In genomic region chrX:34863906-34864305, GRCh38 we compare ENCODE assay signal across 28 cellular contexts.
"Had no signal": no experiment of that assay in that cellular context is flagged by ENCODE, and none has a peak within 500 bp of the region (broad histone marks: within the 10 kb centered on the region; RNA-seq: fewer than 3 reads in every experiment).

No MANE protein-coding gene starts in this region.

- ATAC-seq: naive thymus-derived CD8-positive, alpha-beta T cell; natural killer cell treated with Interleukin-12 subunit alpha and Interleukin-12 subunit beta and Interleukin-15 and Interleukin-18, amount 100 ng/mL, for 72 hours; pancreas; right cardiac atrium; right lobe of liver; stimulated activated effector memory CD8-positive, alpha-beta T cell treated with anti-CD3 and anti-CD28 coated beads, Interleukin-12 subunit alpha, Interleukin-12 subunit beta, amount 100 ng/mL, for 72 hours; stimulated activated naive B cell treated with anti-CD40 and anti-IgM and Interleukin-4, amounts not matched to agents 10 μg/mL and 1 μg/mL and 100 μg/mL, for 72 hours had no signal

- H3K36me3 ChIP-seq: neutrophil, pancreas, prostate gland, right lobe of liver, sigmoid colon, stomach, thoracic aorta, thyroid gland, tibial nerve, upper lobe of left lung, vagina had no signal

- H3K27ac ChIP-seq: neutrophil, pancreas, prostate gland, right lobe of liver, sigmoid colon, stomach, thyroid gland, tibial nerve, upper lobe of left lung, vagina had no signal

- H3K27me3 ChIP-seq: neutrophil, right lobe of liver, sigmoid colon, thyroid gland, tibial nerve, upper lobe of left lung, vagina had no signal

- H3K27ac Mint-ChIP-seq: naive thymus-derived CD8-positive, alpha-beta T cell; natural killer cell treated with Interleukin-12 subunit alpha and Interleukin-12 subunit beta and Interleukin-15 and Interleukin-18, amount 100 ng/mL, for 72 hours; nephron progenitor cell; stimulated activated effector memory CD8-positive, alpha-beta T cell treated with anti-CD3 and anti-CD28 coated beads, Interleukin-12 subunit alpha, Interleukin-12 subunit beta, amount 100 ng/mL, for 72 hours; stimulated activated naive B cell treated with anti-CD40 and anti-IgM and Interleukin-4, amounts not matched to agents 10 μg/mL and 1 μg/mL and 100 μg/mL, for 72 hours; stimulated activated naive CD8-positive, alpha-beta T cell treated with anti-CD3 and anti-CD28 coated beads, Interleukin-15, Interleukin-2, amounts not matched to agents 100 ng/mL and 50 ng/mL, for 24 hours had no signal

- H3K4me3 ChIP-seq: pancreas, prostate gland, right lobe of liver, sigmoid colon, stomach, thoracic aorta, thyroid gland, tibial nerve, upper lobe of left lung, vagina had no signal

- FAIRE-seq: pancreas, small intestine, urothelium cell line had no signal

- H3K9me3 ChIP-seq: neutrophil, pancreas, prostate gland, right lobe of liver, sigmoid colon, stomach, thoracic aorta, thyroid gland, tibial nerve, upper lobe of left lung, vagina had no signal

- H3K4me1 Mint-ChIP-seq: naive thymus-derived CD8-positive, alpha-beta T cell; nephron progenitor cell; neural crest cell; stimulated activated effector memory CD8-positive, alpha-beta T cell treated with anti-CD3 and anti-CD28 coated beads, Interleukin-12 subunit alpha, Interleukin-12 subunit beta, amount 100 ng/mL, for 72 hours; stimulated activated naive B cell treated with anti-CD40 and anti-IgM and Interleukin-4, amounts not matched to agents 10 μg/mL and 1 μg/mL and 100 μg/mL, for 72 hours had no signal

- H3K27me3 Mint-ChIP-seq: naive thymus-derived CD8-positive, alpha-beta T cell; natural killer cell treated with Interleukin-12 subunit alpha and Interleukin-12 subunit beta and Interleukin-15 and Interleukin-18, amount 100 ng/mL, for 72 hours; stimulated activated naive B cell treated with anti-CD40 and anti-IgM and Interleukin-4, amounts not matched to agents 10 μg/mL and 1 μg/mL and 100 μg/mL, for 72 hours; stimulated activated naive CD8-positive, alpha-beta T cell treated with anti-CD3 and anti-CD28 coated beads, Interleukin-15, Interleukin-2, amounts not matched to agents 100 ng/mL and 50 ng/mL, for 24 hours had no signal

- H3K4me3 Mint-ChIP-seq: naive thymus-derived CD8-positive, alpha-beta T cell; natural killer cell treated with Interleukin-12 subunit alpha and Interleukin-12 subunit beta and Interleukin-15 and Interleukin-18, amount 100 ng/mL, for 72 hours; nephron progenitor cell; neural crest cell; stimulated activated effector memory CD8-positive, alpha-beta T cell treated with anti-CD3 and anti-CD28 coated beads, Interleukin-12 subunit alpha, Interleukin-12 subunit beta, amount 100 ng/mL, for 72 hours; stimulated activated naive B cell treated with anti-CD40 and anti-IgM and Interleukin-4, amounts not matched to agents 10 μg/mL and 1 μg/mL and 100 μg/mL, for 72 hours; stimulated activated naive CD8-positive, alpha-beta T cell treated with anti-CD3 and anti-CD28 coated beads, Interleukin-15, Interleukin-2, amounts not matched to agents 100 ng/mL and 50 ng/mL, for 24 hours had no signal

- DNase-seq: naive thymus-derived CD8-positive, alpha-beta T cell; nephron progenitor cell; nucleus accumbens; pancreas; right cardiac atrium; right lobe of liver; sigmoid colon; small intestine; stimulated activated CD4-positive, alpha-beta T cell treated with anti-CD3 and anti-CD28 coated beads, Interleukin-15, amount 100 ng/mL, for 24 hours; stimulated activated CD4-positive, alpha-beta T cell treated with anti-CD3 and anti-CD28 coated beads, Interleukin-2, amount 100 ng/mL, for 24 hours; stimulated activated CD4-positive, alpha-beta T cell treated with anti-CD3 and anti-CD28 coated beads, Interleukin-2, amount 100 ng/mL, for 48 hours; stimulated activated CD4-positive, alpha-beta T cell treated with anti-CD3 and anti-CD28 coated beads, Interleukin-4, amount 100 ng/mL, for 24 hours; stimulated activated naive B cell treated with anti-CD40 and anti-IgM and Interleukin-4, amounts not matched to agents 10 μg/mL and 1 μg/mL and 100 μg/mL, for 72 hours; stimulated activated naive CD4-positive, alpha-beta T cell treated with Interleukin-2 at 50 U/mL for 16 hours; stomach; thyroid gland; trophoblast cell; upper lobe of left lung had no signal

- H3K36me3 Mint-ChIP-seq: naive thymus-derived CD8-positive, alpha-beta T cell; stimulated activated effector memory CD8-positive, alpha-beta T cell treated with anti-CD3 and anti-CD28 coated beads, Interleukin-12 subunit alpha, Interleukin-12 subunit beta, amount 100 ng/mL, for 72 hours; stimulated activated naive B cell treated with anti-CD40 and anti-IgM and Interleukin-4, amounts not matched to agents 10 μg/mL and 1 μg/mL and 100 μg/mL, for 72 hours had no signal

- H3K4me1 ChIP-seq: pancreas, prostate gland, right lobe of liver, sigmoid colon, stomach, thyroid gland, tibial nerve, upper lobe of left lung, vagina had no signal
